ENCODE assay signal across 16 cellular contexts in the genomic region with DNA sequence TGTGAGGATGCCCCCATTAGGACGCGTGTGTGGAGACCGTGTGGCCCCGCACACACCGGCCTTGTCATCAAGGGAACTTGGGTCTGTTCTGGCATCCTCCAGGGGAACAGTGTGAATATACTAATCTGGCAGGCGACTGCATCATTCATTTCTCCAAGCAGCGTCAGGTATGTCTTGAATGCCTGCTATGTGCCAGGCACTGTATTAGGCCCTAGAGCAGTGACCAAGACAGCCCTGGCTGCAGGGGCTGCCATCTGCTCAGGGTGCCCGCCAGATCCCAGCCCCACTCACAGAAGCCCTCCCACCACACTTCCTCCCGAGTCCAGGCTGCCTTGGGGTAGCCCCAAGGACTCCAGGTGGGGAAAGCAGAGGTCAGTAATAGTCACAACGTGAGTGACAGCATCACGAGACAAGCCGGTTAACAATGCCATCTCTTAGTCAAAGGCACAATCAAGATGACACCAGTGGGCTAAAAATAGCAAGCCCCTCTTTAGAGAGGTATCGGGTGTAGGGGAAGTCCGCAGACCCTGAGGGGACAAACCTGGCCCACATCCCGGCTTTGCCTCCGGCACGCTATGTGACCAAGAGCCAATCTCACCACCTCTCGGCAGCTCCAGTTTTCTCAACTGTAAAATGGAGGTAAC. TPM values are rescaled to one million over a fixed set of nuclear protein-coding genes. Genes with fewer than 3 reads are reported as not detected.
DNase-seq lines count a peak whose midpoint lies in the region; ATAC-seq and TF ChIP-seq lines count a peak whose summit lies in the region.
"Had no signal": no experiment of that assay in that cellular context is flagged by ENCODE, and none has a peak within 500 bp of the region (broad histone marks: within the 10 kb centered on the region; RNA-seq: fewer than 3 reads in every experiment).

No MANE protein-coding gene starts in this region.

- no peak for TF ChIP-seq CTCF in GM12864 (IDR thresholded peaks at IDR 0.05; ENCODE audit: low read depth, low read length, missing control alignments)
- no peak for TF ChIP-seq CTCF in omental fat pad (IDR thresholded peaks at IDR 0.05)

- no peak overlapping the region for H3K4me3 Mint-ChIP-seq in activated naive CD8-positive, alpha-beta T cell treated with anti-CD3 and anti-CD28 coated beads, Interleukin-2, amount 10 ng/mL, durations not matched to agents 7 days and 5 days
- H3K4me3 Mint-ChIP-seq: H9 had no signal

- H3K36me3 Mint-ChIP-seq in activated naive CD8-positive, alpha-beta T cell treated with anti-CD3 and anti-CD28 coated beads, Interleukin-2, amount 10 ng/mL, durations not matched to agents 7 days and 5 days: no peaks in the 10 kb centered on the region

- DNase-seq in GM12864 (ENCODE audit: low read depth) (peak; percentile 76), omental fat pad (ENCODE audit: low spot score) (no peak), NCI-H345 (lab: John Stamatoyannopoulos, UW) (no peak), HUDEP-2 (lab: John Stamatoyannopoulos, UW; ENCODE audit: unreplicated experiment in 76 of 76) (no peak), iPS-NIHi11 (ENCODE audit: low spot score) (no peak)
- DNase-seq in activated naive CD8-positive, alpha-beta T cell treated with anti-CD3 and anti-CD28 coated beads, Interleukin-2, amount 10 ng/mL, durations not matched to agents 7 days and 5 days: no peak
- DNase-seq: brain microvascular endothelial cell; effector CD8-positive, alpha-beta T cell; gastrocnemius medialis; H9; kidney glomerular epithelial cell; NCI-H446 treated with DMSO at 0.1 percent for 48 hours; retina; stimulated activated CD4-positive, alpha-beta T cell treated with anti-CD3 and anti-CD28 coated beads, Interleukin-4, amount 100 ng/mL, for 1 hour had no signal

- ATAC-seq in GM19025 (IDR thresholded peaks at IDR 0.05; ENCODE audit: low read depth, unreplicated experiment) (peak; percentile 63), HG03060 (IDR thresholded peaks at IDR 0.05; ENCODE audit: low read depth, unreplicated experiment) (peak; percentile 54), omental fat pad (ENCODE audit: low FRiP score) (no peak)
- ATAC-seq in activated naive CD8-positive, alpha-beta T cell treated with anti-CD3 and anti-CD28 coated beads, Interleukin-2, amount 10 ng/mL, durations not matched to agents 7 days and 5 days (ENCODE audit: low read depth): no peak

- H3K4me1 Mint-ChIP-seq in activated naive CD8-positive, alpha-beta T cell treated with anti-CD3 and anti-CD28 coated beads, Interleukin-2, amount 10 ng/mL, durations not matched to agents 7 days and 5 days: peaks cover 34% of the 10 kb centered on the region

- no peaks in the 10 kb centered on the region for H3K27me3 Mint-ChIP-seq in activated naive CD8-positive, alpha-beta T cell treated with anti-CD3 and anti-CD28 coated beads, Interleukin-2, amount 10 ng/mL, durations not matched to agents 7 days and 5 days

- peak overlapping the region; percentile 25 for H3K27ac Mint-ChIP-seq in activated naive CD8-positive, alpha-beta T cell treated with anti-CD3 and anti-CD28 coated beads, Interleukin-2, amount 10 ng/mL, durations not matched to agents 7 days and 5 days
- H3K27ac Mint-ChIP-seq: H9 had no signal

- no peak overlapping the region for H3K4me3 ChIP-seq in GM12864 (ENCODE audit: low read depth, low read length)
- H3K4me3 ChIP-seq: gastrocnemius medialis had no signal

- POLR2A ChIA-PET in activated naive CD8-positive, alpha-beta T cell treated with anti-CD3 and anti-CD28 coated beads, Interleukin-2, amount 10 ng/mL, durations not matched to agents 7 days and 5 days (lab: Charles Lee): interaction anchor here (1.1 to 1.3 kb wide), 2 partner anchors 16 to 35 kb away, joined by 3 to 4 read pairs; no protein-coding TSS in a partner anchor

- H3K9me3 Mint-ChIP-seq in activated naive CD8-positive, alpha-beta T cell treated with anti-CD3 and anti-CD28 coated beads, Interleukin-2, amount 10 ng/mL, durations not matched to agents 7 days and 5 days: no peaks in the 10 kb centered on the region

RNA-seq across cellular contexts. Expression of a gene that starts 7.5 kb away (rescaled TPM):
- total RNA-seq in activated naive CD8-positive, alpha-beta T cell treated with anti-CD3 and anti-CD28 coated beads, Interleukin-2, amount 10 ng/mL, durations not matched to agents 7 days and 5 days: 100 to 1,000 TPM; 474 to 485 TPM
- 100 to 1,000 TPM in 3 of 4 donors, 10 to 100 TPM in 1; 87.4 to 327 (median 154) TPM for total RNA-seq in omental fat pad

RNA-seq across cellular contexts. Expression of a gene that starts 41.7 kb away (rescaled TPM):
- total RNA-seq in activated naive CD8-positive, alpha-beta T cell treated with anti-CD3 and anti-CD28 coated beads, Interleukin-2, amount 10 ng/mL, durations not matched to agents 7 days and 5 days: under 1 TPM in 1 of 2 experiments, not detected in 1; 0.26 TPM
- total RNA-seq in omental fat pad: under 1 TPM in 2 of 4 donors, not detected in 2; 0.28 to 0.84 TPM
- total RNA-seq: gastrocnemius medialis, H9 had no signal

Comparison
In these comparisons a context has a peak if more than half of its experiments do, and no peak if none do; other contexts are left out.
1. ATAC-seq: peak in GM19025 (single experiment) and HG03060 (single experiment); none in activated naive CD8-positive, alpha-beta T cell treated with anti-CD3 and anti-CD28 coated beads, Interleukin-2, amount 10 ng/mL, durations not matched to agents 7 days and 5 days (single experiment) and omental fat pad (single experiment).